22 cellular contexts compared by ENCODE assay signal in the genomic region with DNA sequence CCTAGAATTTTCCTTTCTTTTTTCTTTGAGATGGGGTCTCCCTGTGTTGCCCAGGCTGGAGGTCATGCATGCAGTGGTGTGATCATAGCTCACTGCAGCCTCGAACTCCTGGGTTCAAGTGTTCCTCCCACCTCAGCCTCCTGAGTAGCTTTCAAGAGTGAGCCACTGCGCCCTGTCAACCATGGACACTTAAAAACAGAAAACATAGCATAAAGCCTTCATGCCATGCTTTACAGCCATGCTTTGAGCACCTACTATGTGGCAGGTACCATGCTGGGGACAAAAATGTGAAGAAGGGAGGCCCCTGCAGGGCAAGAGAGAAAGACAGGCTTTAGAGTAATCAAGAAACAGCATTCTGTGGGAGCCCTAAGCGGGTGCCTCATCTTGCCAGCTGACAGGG. TPM values are rescaled to one million over a fixed set of nuclear protein-coding genes. Genes with fewer than 3 reads are reported as not detected.
DNase-seq lines count a peak whose midpoint lies in the region; ATAC-seq, FAIRE-seq and TF ChIP-seq lines count a peak whose summit lies in the region.
"Had no signal": no experiment of that assay in that cellular context is flagged by ENCODE, and none has a peak within 500 bp of the region (broad histone marks: within the 10 kb centered on the region; RNA-seq: fewer than 3 reads in every experiment).

No MANE protein-coding gene starts in this region.

- H3K27me3 Mint-ChIP-seq in endothelial cell (ENCODE audit: unreplicated experiment) = no peaks in the 10 kb centered on the region
- H3K27me3 Mint-ChIP-seq: activated CD4-positive, alpha-beta T cell treated with anti-CD3 and anti-CD28 coated beads, Interleukin-2, amount 10 ng/mL, durations not matched to agents 7 days and 5 days; activated naive CD8-positive, alpha-beta T cell; CD4-positive, alpha-beta T cell had no signal

- no peaks in the 10 kb centered on the region for H3K79me2 ChIP-seq in OCI-LY7 (ENCODE audit: insufficient read depth, low read depth, low read length)

- CTCF ChIA-PET in OCI-LY7 (lab: Charles Lee; ENCODE audit: unreplicated experiment) = no interaction called here

- TF ChIP-seq CTCF in heart right ventricle (IDR thresholded peaks at IDR 0.05) = no peak
- TF ChIP-seq CTCF in OCI-LY7 (conservative IDR thresholded peaks at IDR 0.05; ENCODE audit: low read length) = peak; percentile 32; the same call in 1 of the 2 replicates
- no peak for TF ChIP-seq CTCF in endothelial cell (IDR thresholded peaks at IDR 0.05; ENCODE audit: unreplicated experiment)

- peak; percentile 31 for DNase-seq in Right ventricle myocardium inferior (ENCODE audit: missing footprints)
- DNase-seq in heart right ventricle = no peak
- no peak for DNase-seq in OCI-LY7 (ENCODE audit: low spot score)
- DNase-seq in endothelial cell (ENCODE audit: low spot score) = no peak
- DNase-seq in NCI-H2171 (lab: John Stamatoyannopoulos, UW) = no peak
- no peak for DNase-seq in small intestine
- DNase-seq: activated CD4-positive, alpha-beta T cell treated with anti-CD3 and anti-CD28 coated beads, Interleukin-2, amount 10 ng/mL, durations not matched to agents 7 days and 5 days; KG1; NCI-H1092 treated with DMSO at 0.1 percent for 48 hours; NCI-H2107; NCI-H524 treated with DMSO at 0.1 percent for 48 hours; nephron progenitor cell; SIG-M5; stimulated activated CD4-positive, alpha-beta T cell treated with anti-CD3 and anti-CD28 coated beads, Interleukin-4, amount 100 ng/mL, for 24 hours had no signal

- intact Hi-C loops in Right ventricle myocardium inferior (cut with DNase I) = no loop called here
- intact Hi-C loops in heart right ventricle (cut with DNase I) = loop anchor here in 1 of 10 donors (5.0 kb wide), 1 partner anchor 39 kb away; no protein-coding TSS in a partner anchor
- intact Hi-C loops in OCI-LY7 (cut with micrococcal nuclease; ENCODE audit: unreplicated experiment) = no loop called here

- H3K4me1 ChIP-seq in heart right ventricle (no peaks in the 10 kb centered on the region), OCI-LY7 (ENCODE audit: insufficient read depth, low read length, poor library complexity, severe bottlenecking) (peaks cover 8% of the 10 kb centered on the region), small intestine (ENCODE audit: control insufficient read depth in 2 of 2, insufficient read depth in 1 of 2, low read depth in 1 of 2, low read length in 1 of 2) (no peaks in the 10 kb centered on the region)

- H2AFZ ChIP-seq in OCI-LY7 (ENCODE audit: low read length) = no peak overlapping the region

- no peaks in the 10 kb centered on the region for H3K9me2 ChIP-seq in OCI-LY7 (ENCODE audit: insufficient read depth, low read length)

- no peak overlapping the region for H3K4me3 Mint-ChIP-seq in endothelial cell (ENCODE audit: unreplicated experiment)
- H3K4me3 Mint-ChIP-seq: activated CD4-positive, alpha-beta T cell treated with anti-CD3 and anti-CD28 coated beads, Interleukin-2, amount 10 ng/mL, durations not matched to agents 7 days and 5 days; activated naive CD8-positive, alpha-beta T cell; CD4-positive, alpha-beta T cell; nephron progenitor cell had no signal

- H3K4me1 Mint-ChIP-seq in endothelial cell (ENCODE audit: unreplicated experiment) = peaks cover 8% of the 10 kb centered on the region
- H3K4me1 Mint-ChIP-seq: activated CD4-positive, alpha-beta T cell treated with anti-CD3 and anti-CD28 coated beads, Interleukin-2, amount 10 ng/mL, durations not matched to agents 7 days and 5 days; nephron progenitor cell had no signal

- H3K27ac ChIP-seq in heart right ventricle = no peak overlapping the region
- H3K27ac ChIP-seq in OCI-LY7 (ENCODE audit: low read depth, low read length, poor library complexity, severe bottlenecking) = no peak overlapping the region
- H3K27ac ChIP-seq in temporal lobe (ENCODE audit: low read depth, low read length) = peak overlapping the region; percentile 36
- no peak overlapping the region for H3K27ac ChIP-seq in small intestine (ENCODE audit: low read depth in 1 of 2, low read length in 1 of 2)

- no peaks in the 10 kb centered on the region for H3K36me3 Mint-ChIP-seq in endothelial cell (ENCODE audit: low read depth, unreplicated experiment)

- 95% methylated on average over 3 of the region's 3 CpGs for WGBS in heart right ventricle, 2 donors
- 77 to 91% (median 81%) methylated on average over 3 of the region's 3 CpGs for WGBS in small intestine, 3 donors

- FAIRE-seq in small intestine (lab: Jason Lieb, UNC) = no peak
- FAIRE-seq: endothelial cell of umbilical vein, GM12892, kidney had no signal

- POLR2A ChIA-PET in OCI-LY7 (lab: Charles Lee) = interaction anchor here (0.6 kb wide), 1 partner anchor 84 kb away, joined by 3 read pairs; no protein-coding TSS in a partner anchor

- H3K9me3 ChIP-seq in heart right ventricle (no peaks in the 10 kb centered on the region), OCI-LY7 (ENCODE audit: low read length) (no peaks in the 10 kb centered on the region), small intestine (ENCODE audit: control insufficient read depth, low read depth) (no peaks in the 10 kb centered on the region)
- H3K9me3 ChIP-seq: body of pancreas had no signal

- no peaks in the 10 kb centered on the region for H3K36me3 ChIP-seq in heart right ventricle
- no peaks in the 10 kb centered on the region for H3K36me3 ChIP-seq in OCI-LY7 (ENCODE audit: insufficient read depth, low read length)
- no peaks in the 10 kb centered on the region for H3K36me3 ChIP-seq in small intestine (ENCODE audit: control insufficient read depth in 2 of 2, insufficient read depth in 2 of 2, low read length in 2 of 2)

- H3K4me3 ChIP-seq in heart right ventricle (no peak overlapping the region), OCI-LY7 (ENCODE audit: low read depth, low read length, poor library complexity, severe bottlenecking) (no peak overlapping the region), small intestine (ENCODE audit: low read depth in 1 of 2, low read length in 2 of 2) (no peak overlapping the region)
- H3K4me3 ChIP-seq: body of pancreas had no signal

- BruUV-seq in OCI-LY7 (replicated peaks; lab: Mats Ljungman, UMichigan) = no TSS peak

- H3K9me3 Mint-ChIP-seq in endothelial cell (ENCODE audit: unreplicated experiment) = no peaks in the 10 kb centered on the region
- H3K9me3 Mint-ChIP-seq: activated CD4-positive, alpha-beta T cell treated with anti-CD3 and anti-CD28 coated beads, Interleukin-2, amount 10 ng/mL, durations not matched to agents 7 days and 5 days; CD4-positive, alpha-beta T cell; nephron progenitor cell had no signal

- H3K27me3 ChIP-seq in heart right ventricle (no peaks in the 10 kb centered on the region), small intestine (ENCODE audit: control insufficient read depth in 2 of 2, insufficient read depth in 2 of 2, low read length in 2 of 2) (no peaks in the 10 kb centered on the region)
- H3K27me3 ChIP-seq: body of pancreas had no signal

- H3K27ac Mint-ChIP-seq in endothelial cell (ENCODE audit: unreplicated experiment) = peak overlapping the region; percentile 10
- H3K27ac Mint-ChIP-seq: activated CD4-positive, alpha-beta T cell treated with anti-CD3 and anti-CD28 coated beads, Interleukin-2, amount 10 ng/mL, durations not matched to agents 7 days and 5 days; activated naive CD8-positive, alpha-beta T cell; CD4-positive, alpha-beta T cell; nephron progenitor cell had no signal

- H4K20me1 ChIP-seq in OCI-LY7 (ENCODE audit: insufficient read depth, low read length) = no peaks in the 10 kb centered on the region

- ATAC-seq in Right ventricle myocardium inferior = no peak
- no peak for ATAC-seq in heart right ventricle
- ATAC-seq in HG03025 (IDR thresholded peaks at IDR 0.05; ENCODE audit: low FRiP score, unreplicated experiment) = no peak
- ATAC-seq: body of pancreas had no signal

- no peak overlapping the region for H3K4me2 ChIP-seq in OCI-LY7 (ENCODE audit: low read length)

RNA-seq across cellular contexts. Expression of gene GNB1L, which starts 13.7 kb away (rescaled TPM):
- total RNA-seq in Right ventricle myocardium inferior = 1.9 TPM
- total RNA-seq in heart right ventricle = 1 to 10 TPM in 8 of 10 donors, under 1 TPM in 2; 0.76 to 3.6 (median 1.8) TPM
- polyA plus RNA-seq in heart right ventricle = 1 to 10 TPM; 2.0 to 9.3 TPM
- total RNA-seq in OCI-LY7 (2014; rRNA removed; shearing (Covaris generic)) = 21.2 and 26.7 TPM in 2 replicates
- total RNA-seq in OCI-LY7 (2022) = 12.9 and 13.1 TPM in 2 replicates
- 3.7 TPM for total RNA-seq in endothelial cell (ENCODE audit: unreplicated experiment)
- total RNA-seq in temporal lobe = 3.4 TPM
- 10 to 100 TPM in 2 of 3 donors, 1 to 10 TPM in 1; 7.6 to 18.9 (median 12.1) TPM for polyA plus RNA-seq in small intestine

RNA-seq across cellular contexts. Expression of gene RTL10, which starts 13.7 kb away (rescaled TPM):
- 8.5 TPM for total RNA-seq in Right ventricle myocardium inferior
- 10 to 100 TPM in 2 of 10 donors, 1 to 10 TPM in 8; 5.3 to 12.0 (median 7.2) TPM for total RNA-seq in heart right ventricle
- polyA plus RNA-seq in heart right ventricle = 1 to 10 TPM; 4.0 to 6.5 TPM
- 25.5 and 28.2 TPM in 2 replicates for total RNA-seq in OCI-LY7 (2014; rRNA removed; shearing (Covaris generic))
- total RNA-seq in OCI-LY7 (2022) = 26.1 and 26.2 TPM in 2 replicates
- total RNA-seq in endothelial cell (ENCODE audit: unreplicated experiment) = 20.3 TPM
- total RNA-seq in temporal lobe = 8.1 TPM
- 10 to 100 TPM in 2 of 3 donors, 1 to 10 TPM in 1; 9.7 to 30.6 (median 26.5) TPM for polyA plus RNA-seq in small intestine
